8 cellular contexts compared by ENCODE assay signal in the genomic region with DNA sequence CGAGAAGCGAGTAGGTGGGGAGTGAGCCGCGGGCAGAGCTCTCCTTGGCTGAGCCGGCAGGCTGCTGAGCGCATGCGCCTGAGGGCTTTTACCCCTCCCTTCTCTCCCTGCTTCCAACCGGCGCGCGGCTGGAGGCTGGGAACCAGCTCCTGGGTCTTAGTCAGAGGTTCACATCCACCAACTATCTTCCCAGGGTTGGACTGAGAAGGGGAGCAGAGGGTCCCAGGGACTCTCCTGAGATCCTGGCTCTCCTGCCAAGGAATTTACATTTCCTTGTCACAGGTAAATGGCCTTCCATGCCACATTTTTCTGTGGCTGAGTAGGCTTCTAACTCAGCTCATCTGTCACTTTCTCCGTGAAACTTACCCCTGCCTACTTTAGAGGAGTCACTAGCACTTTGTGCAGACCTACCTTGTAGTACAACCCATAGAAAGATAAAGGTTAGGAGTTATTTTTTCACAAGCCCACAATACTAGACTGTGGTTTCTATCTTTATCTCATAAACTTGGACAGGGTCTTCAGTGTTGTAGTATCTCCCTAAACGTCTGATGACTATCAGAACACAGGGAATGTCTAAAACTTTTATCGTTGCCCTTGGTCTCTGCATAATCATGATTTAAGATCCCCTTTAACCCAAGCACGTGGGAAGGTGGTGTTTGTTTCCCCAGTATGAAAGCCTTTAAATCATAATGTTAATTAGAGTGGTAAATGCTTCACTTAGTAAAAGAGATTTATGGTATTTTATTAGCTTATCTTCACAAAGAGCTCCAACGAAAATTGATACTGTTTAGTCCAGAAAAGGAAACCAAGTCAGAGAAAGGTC. TPM values are rescaled to one million over a fixed set of nuclear protein-coding genes. Genes with fewer than 3 reads are reported as not detected.
A peak's percentile ranks its signal among the peaks of the same experiment; 100 is the strongest.
DNase-seq lines count a peak whose midpoint lies in the region; ATAC-seq and TF ChIP-seq lines count a peak whose summit lies in the region.

No MANE protein-coding gene starts in this region.

- ATAC-seq in HG03066 (IDR thresholded peaks at IDR 0.05; ENCODE audit: low read depth, unreplicated experiment): peak; percentile 57

- no peaks in the 10 kb centered on the region for H3K36me3 ChIP-seq in sigmoid colon

- intact Hi-C loops in sigmoid colon (cut with DNase I): loop anchor here (2.0 to 10.0 kb wide), 3 partner anchors 98 to 682 kb away; partner anchors contain the start of gene SATB1

- H3K4me3 Mint-ChIP-seq in activated T-cell treated with anti-CD3 and anti-CD28 coated beads, Interleukin-2, amount 50 U/mL, for 24 hours: peak overlapping the region; percentile 95
- peak overlapping the region; percentile 94 for H3K4me3 Mint-ChIP-seq in glutamatergic neuron (ENCODE audit: unreplicated experiment)

- no peaks in the 10 kb centered on the region for H3K9me3 ChIP-seq in sigmoid colon

- DNase-seq in activated T-cell treated with anti-CD3 and anti-CD28 coated beads, Interleukin-2, amount 50 U/mL, for 24 hours: no peak
- DNase-seq in activated T-cell treated with anti-CD3 and anti-CD28 coated beads, Interleukin-2, amount 50 U/mL, for 1 hour: no peak
- peak; percentile 91 for DNase-seq in activated CD4-positive, CD25-positive, alpha-beta regulatory T cell treated with anti-CD3 and anti-CD28 coated beads, Interleukin-2, amount 50 U/mL, for 72 hours
- no peak for DNase-seq in glutamatergic neuron
- no peak for DNase-seq in sigmoid colon
- no peak for DNase-seq in GM19238 (ENCODE audit: insufficient read length, low spot score)
- no peak for DNase-seq in GM10266 (ENCODE audit: extremely low spot score)

- H3K9me3 Mint-ChIP-seq in activated T-cell treated with anti-CD3 and anti-CD28 coated beads, Interleukin-2, amount 50 U/mL, for 24 hours: no peaks in the 10 kb centered on the region
- H3K9me3 Mint-ChIP-seq in glutamatergic neuron (ENCODE audit: unreplicated experiment): peaks cover 5% of the 10 kb centered on the region

- 1 to 2% methylated on average over 16 of the region's 16 CpGs for WGBS in sigmoid colon, 2 donors

- peak overlapping the region; percentile 90 for H3K27ac Mint-ChIP-seq in activated T-cell treated with anti-CD3 and anti-CD28 coated beads, Interleukin-2, amount 50 U/mL, for 24 hours
- peak overlapping the region; percentile 82 for H3K27ac Mint-ChIP-seq in glutamatergic neuron (ENCODE audit: unreplicated experiment)

- H3K36me3 Mint-ChIP-seq in activated T-cell treated with anti-CD3 and anti-CD28 coated beads, Interleukin-2, amount 50 U/mL, for 24 hours (ENCODE audit: low read depth): peaks cover 20% of the 10 kb centered on the region
- no peaks in the 10 kb centered on the region for H3K36me3 Mint-ChIP-seq in glutamatergic neuron (ENCODE audit: unreplicated experiment)

- H3K27me3 ChIP-seq in sigmoid colon: no peaks in the 10 kb centered on the region

- peaks cover 0 to 37% (median 28%) of the 10 kb centered on the region in 4 donors for H3K4me1 ChIP-seq in sigmoid colon

- peak overlapping the region; percentile 76 to 95 (median 94) for H3K4me3 ChIP-seq in sigmoid colon

- H3K27me3 Mint-ChIP-seq in activated T-cell treated with anti-CD3 and anti-CD28 coated beads, Interleukin-2, amount 50 U/mL, for 24 hours: no peaks in the 10 kb centered on the region
- no peaks in the 10 kb centered on the region for H3K27me3 Mint-ChIP-seq in glutamatergic neuron (ENCODE audit: unreplicated experiment)

- H3K4me1 Mint-ChIP-seq in activated T-cell treated with anti-CD3 and anti-CD28 coated beads, Interleukin-2, amount 50 U/mL, for 24 hours (ENCODE audit: low read depth): peaks cover 43% of the 10 kb centered on the region
- H3K4me1 Mint-ChIP-seq in glutamatergic neuron (ENCODE audit: low read depth, unreplicated experiment): peaks cover 11% of the 10 kb centered on the region

- TF ChIP-seq CTCF in glutamatergic neuron (IDR thresholded peaks at IDR 0.05; ENCODE audit: partially characterized antibody, unreplicated experiment) (no peak), sigmoid colon (IDR thresholded peaks at IDR 0.05) (no peak), GM10266 (IDR thresholded peaks at IDR 0.05; ENCODE audit: control insufficient read depth, insufficient read depth, low read depth, missing control alignments) (no peak)

- no peak for TF ChIP-seq EP300 in sigmoid colon (IDR thresholded peaks at IDR 0.05)

- H3K27ac ChIP-seq in sigmoid colon: peak overlapping the region; percentile 97 to 100 (median 98)

- no peak for TF ChIP-seq POLR2A in sigmoid colon (IDR thresholded peaks at IDR 0.05)

RNA-seq across cellular contexts. Expression of gene TBC1D5, which starts 0.6 kb away (rescaled TPM):
- 40.2 TPM for total RNA-seq in glutamatergic neuron (ENCODE audit: unreplicated experiment)
- 10 to 100 TPM; 43.7 to 82.3 (median 50.8) TPM for total RNA-seq in sigmoid colon
- 10 to 100 TPM in 1 of 3 donors, 1 to 10 TPM in 2; 7.2 to 18.9 (median 9.0) TPM for polyA plus RNA-seq in sigmoid colon
